ENCODE assay signal across 35 cellular contexts in genomic region chr20:23585449-23585807, GRCh38. TPM values are rescaled to one million over a fixed set of nuclear protein-coding genes. Genes with fewer than 3 reads are reported as not detected.
"Had no signal": no experiment of that assay in that cellular context is flagged by ENCODE, and none has a peak within 500 bp of the region (broad histone marks: within the 10 kb centered on the region; RNA-seq: fewer than 3 reads in every experiment).

No MANE protein-coding gene starts in this region.

- H3K4me1 ChIP-seq: heart right ventricle, right lobe of liver, stomach, thyroid gland had no signal

- H3K4me3 ChIP-seq: esophagus squamous epithelium, heart right ventricle, right lobe of liver, stomach, thyroid gland had no signal

- FAIRE-seq: astrocyte, endothelial cell of umbilical vein, islet of Langerhans had no signal

- DNase-seq: activated CD4-positive, alpha-beta T cell treated with anti-CD3 and anti-CD28 coated beads for 4 hours; activated CD4-positive, alpha-beta T cell treated with anti-CD3 and anti-CD28 coated beads, Interleukin-2, amount 50 U/mL, for 48 hours; activated CD8-positive, alpha-beta memory T cell treated with anti-CD3 and anti-CD28 coated beads, Interleukin-2, amount 50 U/mL, for 48 hours; activated gamma-delta T cell; activated naive CD4-positive, alpha-beta T cell treated with anti-CD3 and anti-CD28 coated beads, Interleukin-2, amount 10 ng/mL, durations not matched to agents 7 days and 5 days; activated naive CD8-positive, alpha-beta T cell treated with anti-CD3 and anti-CD28 coated beads, Interleukin-2, amount 10 ng/mL, durations not matched to agents 7 days and 5 days; activated T-cell treated with anti-CD3 and anti-CD28 coated beads, Interleukin-2, amount 50 U/mL, for 24 hours; brain microvascular endothelial cell; caudate nucleus; cortex of kidney; effector memory CD8-positive, alpha-beta T cell; esophagus squamous epithelium; foreskin melanocyte; heart right ventricle; mammary epithelial cell; midbrain; naive thymus-derived CD4-positive, alpha-beta T cell; right lobe of liver; stimulated activated CD4-positive, alpha-beta T cell treated with anti-CD3 and anti-CD28 coated beads, Interleukin-2, amount 100 ng/mL, for 48 hours; stomach; T-helper 1 cell; thyroid gland had no signal

- H3K36me3 Mint-ChIP-seq: activated naive CD4-positive, alpha-beta T cell treated with anti-CD3 and anti-CD28 coated beads, Interleukin-2, amount 10 ng/mL, durations not matched to agents 7 days and 5 days; activated naive CD8-positive, alpha-beta T cell treated with anti-CD3 and anti-CD28 coated beads, Interleukin-2, amount 10 ng/mL, durations not matched to agents 7 days and 5 days; naive thymus-derived CD4-positive, alpha-beta T cell had no signal

- H3K27me3 ChIP-seq: brain microvascular endothelial cell, esophagus squamous epithelium, right lobe of liver, thyroid gland had no signal

- H3K9me3 ChIP-seq: esophagus squamous epithelium, heart right ventricle, right lobe of liver, stomach, thyroid gland had no signal

- H3K4me1 Mint-ChIP-seq: activated naive CD4-positive, alpha-beta T cell treated with anti-CD3 and anti-CD28 coated beads, Interleukin-2, amount 10 ng/mL, durations not matched to agents 7 days and 5 days; activated naive CD8-positive, alpha-beta T cell treated with anti-CD3 and anti-CD28 coated beads, Interleukin-2, amount 10 ng/mL, durations not matched to agents 7 days and 5 days had no signal

- H3K27me3 Mint-ChIP-seq: progenitor cell of endocrine pancreas had no signal

- H3K27ac Mint-ChIP-seq: activated naive CD4-positive, alpha-beta T cell treated with anti-CD3 and anti-CD28 coated beads, Interleukin-2, amount 10 ng/mL, durations not matched to agents 7 days and 5 days; activated naive CD8-positive, alpha-beta T cell treated with anti-CD3 and anti-CD28 coated beads, Interleukin-2, amount 10 ng/mL, durations not matched to agents 7 days and 5 days; activated T-cell treated with anti-CD3 and anti-CD28 coated beads, Interleukin-2, amount 50 U/mL, for 24 hours; effector memory CD8-positive, alpha-beta T cell; naive thymus-derived CD4-positive, alpha-beta T cell; progenitor cell of endocrine pancreas; T-helper 2 cell treated with Interferon-gamma antibody and Interleukin-4, amounts not matched to agents 5 μg/mL and 100 μg/mL, for 36 hours had no signal

- H3K9me3 Mint-ChIP-seq: activated naive CD8-positive, alpha-beta T cell treated with anti-CD3 and anti-CD28 coated beads, Interleukin-2, amount 10 ng/mL, durations not matched to agents 7 days and 5 days; effector memory CD8-positive, alpha-beta T cell; T-helper 2 cell treated with Interferon-gamma antibody and Interleukin-4, amounts not matched to agents 5 μg/mL and 100 μg/mL, for 36 hours had no signal

- H3K36me3 ChIP-seq: brain microvascular endothelial cell, esophagus squamous epithelium, heart right ventricle, right lobe of liver, stomach, thyroid gland had no signal

- H3K27ac ChIP-seq: brain microvascular endothelial cell, esophagus squamous epithelium, heart right ventricle, right lobe of liver, stomach, thyroid gland had no signal

- ATAC-seq: effector memory CD8-positive, alpha-beta T cell; heart right ventricle; naive thymus-derived CD4-positive, alpha-beta T cell had no signal

- H3K4me3 Mint-ChIP-seq: activated naive CD4-positive, alpha-beta T cell treated with anti-CD3 and anti-CD28 coated beads, Interleukin-2, amount 10 ng/mL, durations not matched to agents 7 days and 5 days; activated naive CD8-positive, alpha-beta T cell treated with anti-CD3 and anti-CD28 coated beads, Interleukin-2, amount 10 ng/mL, durations not matched to agents 7 days and 5 days; activated T-cell treated with anti-CD3 and anti-CD28 coated beads, Interleukin-2, amount 50 U/mL, for 24 hours; effector memory CD8-positive, alpha-beta T cell; naive thymus-derived CD4-positive, alpha-beta T cell; T-helper 2 cell treated with Interferon-gamma antibody and Interleukin-4, amounts not matched to agents 5 μg/mL and 100 μg/mL, for 36 hours had no signal

RNA-seq across cellular contexts. Expression of gene CST9L, which starts 17.1 kb away (rescaled TPM):
- total RNA-seq: activated CD8-positive, alpha-beta memory T cell treated with anti-CD3 and anti-CD28 coated beads for 36 hours; activated naive CD8-positive, alpha-beta T cell treated with anti-CD3 and anti-CD28 coated beads, Interleukin-2, amount 10 ng/mL, durations not matched to agents 7 days and 5 days; astrocyte; chondrocyte; endothelial cell of umbilical vein; esophagus squamous epithelium; glomerular endothelial cell; heart right ventricle; liver; mammary epithelial cell; naive thymus-derived CD4-positive, alpha-beta T cell; osteoblast; progenitor cell of endocrine pancreas; renal cortical epithelial cell; right lobe of liver; skeletal muscle tissue; stomach; ureter had no signal
- polyA plus RNA-seq: endothelial cell of umbilical vein; heart right ventricle; liver; mammary epithelial cell; naive thymus-derived CD4-positive, alpha-beta T cell; stomach had no signal

RNA-seq across cellular contexts. Expression of gene CST9, which starts 20.3 kb away (rescaled TPM):
- total RNA-seq: activated CD8-positive, alpha-beta memory T cell treated with anti-CD3 and anti-CD28 coated beads for 36 hours; activated naive CD8-positive, alpha-beta T cell treated with anti-CD3 and anti-CD28 coated beads, Interleukin-2, amount 10 ng/mL, durations not matched to agents 7 days and 5 days; astrocyte; chondrocyte; endothelial cell of umbilical vein; esophagus squamous epithelium; glomerular endothelial cell; heart right ventricle; liver; mammary epithelial cell; naive thymus-derived CD4-positive, alpha-beta T cell; osteoblast; progenitor cell of endocrine pancreas; renal cortical epithelial cell; right lobe of liver; skeletal muscle tissue; stomach; thyroid gland; ureter had no signal
- polyA plus RNA-seq: endothelial cell of umbilical vein; heart right ventricle; liver; mammary epithelial cell; naive thymus-derived CD4-positive, alpha-beta T cell; stomach had no signal
